ENCODE assay signal across 1 cellular context in the genomic region with DNA sequence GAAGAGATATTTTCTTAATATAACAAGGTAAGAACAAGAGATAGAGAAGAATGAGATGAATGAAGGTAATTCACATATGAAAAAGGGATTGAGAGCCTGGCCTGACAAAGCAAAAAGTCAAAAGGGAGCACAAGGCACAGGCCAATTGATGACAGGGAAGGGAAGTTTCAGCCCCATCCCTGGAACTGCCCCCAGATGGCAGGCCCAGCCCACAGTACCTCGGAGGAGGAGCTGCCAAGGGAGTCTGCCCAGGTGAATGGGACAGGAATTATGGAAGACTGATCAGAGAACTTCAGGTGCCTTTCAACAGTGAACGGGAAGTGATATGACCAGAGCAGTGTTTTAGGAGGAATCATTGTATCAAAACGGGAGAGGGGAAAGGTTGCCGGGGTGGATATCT.
TF ChIP-seq lines count a peak whose summit lies in the region.

No MANE protein-coding gene starts in this region.

TF ChIP-seq in K562, 482 proteins besides CTCF, POLR2A, EP300 and RAD21:
- TF ChIP-seq HDAC3 (IDR thresholded peaks at IDR 0.05; ENCODE audit: borderline replicate concordance, partially characterized antibody) (no peak), NFE2L1 (tag; IDR thresholded peaks at IDR 0.05; ENCODE audit: borderline replicate concordance, low read depth) (no peak), FUS (optimal IDR thresholded peaks at IDR 0.05; ENCODE audit: low read depth, low read length) (no peak), ESRRA (IDR thresholded peaks at IDR 0.05; ENCODE audit: borderline replicate concordance, low read depth) (no peak), HNRNPH1 (optimal IDR thresholded peaks at IDR 0.05; ENCODE audit: low read depth, low read length) (no peak), MBD2 (IDR thresholded peaks at IDR 0.05; ENCODE audit: borderline replicate concordance, low read depth) (no peak), ZNF408 (CRISPR knock-in tag; IDR thresholded peaks at IDR 0.05; ENCODE audit: low read depth) (no peak), ELF1 (tag; IDR thresholded peaks at IDR 0.05) (no peak), KLF10 (CRISPR knock-in tag; IDR thresholded peaks at IDR 0.05) (no peak), HLTF (IDR thresholded peaks at IDR 0.05) (no peak), GTF2E2 (tag; IDR thresholded peaks at IDR 0.05) (no peak), SMARCB1 (IDR thresholded peaks at IDR 0.05; ENCODE audit: insufficient read length, low read depth) (no peak), SMARCA4 (IDR thresholded peaks at IDR 0.05) (no peak), ZNF717 (CRISPR knock-in tag; IDR thresholded peaks at IDR 0.05) (no peak), RFX1 (IDR thresholded peaks at IDR 0.05) (no peak), BDP1 (IDR thresholded peaks at IDR 0.05; ENCODE audit: insufficient read depth, insufficient read length) (no peak)
- TF ChIP-seq, protein P1, sequence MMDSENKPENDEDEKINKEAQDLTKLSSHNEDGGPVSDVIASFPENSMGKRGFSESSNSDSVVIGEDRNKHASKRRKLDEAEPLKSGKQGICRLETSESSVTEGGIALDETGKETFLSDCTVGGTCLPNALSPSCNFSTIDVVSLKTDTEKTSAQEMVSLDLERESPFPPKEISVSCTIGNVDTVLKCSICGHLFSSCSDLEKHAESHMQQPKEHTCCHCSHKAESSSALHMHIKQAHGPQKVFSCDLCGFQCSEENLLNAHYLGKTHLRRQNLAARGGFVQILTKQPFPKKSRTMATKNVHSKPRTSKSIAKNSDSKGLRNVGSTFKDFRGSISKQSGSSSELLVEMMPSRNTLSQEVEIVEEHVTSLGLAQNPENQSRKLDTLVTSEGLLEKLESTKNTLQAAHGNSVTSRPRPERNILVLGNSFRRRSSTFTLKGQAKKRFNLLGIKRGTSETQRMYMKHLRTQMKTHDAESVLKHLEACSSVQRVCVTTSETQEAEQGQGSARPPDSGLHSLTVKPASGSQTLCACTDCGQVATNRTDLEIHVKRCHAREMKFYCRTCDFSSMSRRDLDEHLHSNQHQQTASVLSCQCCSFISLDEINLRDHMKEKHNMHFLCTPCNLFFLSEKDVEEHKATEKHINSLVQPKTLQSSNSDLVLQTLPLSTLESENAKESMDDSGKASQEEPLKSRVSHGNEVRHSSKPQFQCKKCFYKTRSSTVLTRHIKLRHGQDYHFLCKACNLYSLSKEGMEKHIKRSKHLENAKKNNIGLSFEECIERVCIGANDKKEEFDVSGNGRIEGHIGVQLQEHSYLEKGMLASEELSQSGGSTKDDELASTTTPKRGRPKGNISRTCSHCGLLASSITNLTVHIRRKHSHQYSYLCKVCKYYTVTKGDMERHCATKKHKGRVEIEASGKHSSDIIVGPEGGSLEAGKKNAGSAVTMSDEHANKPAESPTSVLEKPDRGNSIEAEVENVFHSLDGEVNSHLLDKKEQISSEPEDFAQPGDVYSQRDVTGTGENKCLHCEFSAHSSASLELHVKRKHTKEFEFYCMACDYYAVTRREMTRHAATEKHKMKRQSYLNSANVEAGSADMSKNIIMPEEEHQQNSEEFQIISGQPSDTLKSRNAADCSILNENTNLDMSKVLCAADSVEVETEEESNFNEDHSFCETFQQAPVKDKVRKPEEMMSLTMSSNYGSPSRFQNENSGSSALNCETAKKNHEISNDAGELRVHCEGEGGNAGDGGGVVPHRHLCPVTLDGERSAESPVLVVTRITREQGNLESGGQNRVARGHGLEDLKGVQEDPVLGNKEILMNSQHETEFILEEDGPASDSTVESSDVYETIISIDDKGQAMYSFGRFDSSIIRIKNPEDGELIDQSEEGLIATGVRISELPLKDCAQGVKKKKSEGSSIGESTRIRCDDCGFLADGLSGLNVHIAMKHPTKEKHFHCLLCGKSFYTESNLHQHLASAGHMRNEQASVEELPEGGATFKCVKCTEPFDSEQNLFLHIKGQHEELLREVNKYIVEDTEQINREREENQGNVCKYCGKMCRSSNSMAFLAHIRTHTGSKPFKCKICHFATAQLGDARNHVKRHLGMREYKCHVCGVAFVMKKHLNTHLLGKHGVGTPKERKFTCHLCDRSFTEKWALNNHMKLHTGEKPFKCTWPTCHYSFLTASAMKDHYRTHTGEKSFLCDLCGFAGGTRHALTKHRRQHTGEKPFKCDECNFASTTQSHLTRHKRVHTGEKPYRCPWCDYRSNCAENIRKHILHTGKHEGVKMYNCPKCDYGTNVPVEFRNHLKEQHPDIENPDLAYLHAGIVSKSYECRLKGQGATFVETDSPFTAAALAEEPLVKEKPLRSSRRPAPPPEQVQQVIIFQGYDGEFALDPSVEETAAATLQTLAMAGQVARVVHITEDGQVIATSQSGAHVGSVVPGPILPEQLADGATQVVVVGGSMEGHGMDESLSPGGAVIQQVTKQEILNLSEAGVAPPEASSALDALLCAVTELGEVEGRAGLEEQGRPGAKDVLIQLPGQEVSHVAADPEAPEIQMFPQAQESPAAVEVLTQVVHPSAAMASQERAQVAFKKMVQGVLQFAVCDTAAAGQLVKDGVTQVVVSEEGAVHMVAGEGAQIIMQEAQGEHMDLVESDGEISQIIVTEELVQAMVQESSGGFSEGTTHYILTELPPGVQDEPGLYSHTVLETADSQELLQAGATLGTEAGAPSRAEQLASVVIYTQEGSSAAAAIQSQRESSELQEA (IDR thresholded peaks at IDR 0.05; ENCODE audit: low read depth) = no peak
